8 cellular contexts compared by ENCODE assay signal in genomic region chr18:32091724-32092421, GRCh38. TPM values are rescaled to one million over a fixed set of nuclear protein-coding genes. Genes with fewer than 3 reads are reported as not detected.
DNase-seq lines count a peak whose midpoint lies in the region; ATAC-seq, FAIRE-seq and TF ChIP-seq lines count a peak whose summit lies in the region.

Gene RNF138 (plus strand): TSS chr18:32091874. CDS start chr18:32092777, 903 bp downstream.

- H4K20me1 ChIP-seq in keratinocyte (ENCODE audit: control insufficient read depth, extremely low read depth, insufficient read depth, low read length), result peaks cover 2% of the 10 kb centered on the region

- peaks cover 44% of the 10 kb centered on the region for H3K79me2 ChIP-seq in keratinocyte (ENCODE audit: control insufficient read depth, insufficient read depth, low read length)

- H3K27me3 ChIP-seq in keratinocyte (ENCODE audit: control insufficient read depth, extremely low read depth, insufficient read depth, low read length), result no peaks in the 10 kb centered on the region

- H3K36me3 ChIP-seq in keratinocyte (ENCODE audit: control insufficient read depth in 2 of 2, extremely low read depth in 1 of 2, insufficient read depth in 2 of 2, low read length in 2 of 2), result peaks cover 0 to 5% of the 10 kb centered on the region in 2 experiments

- peak within 1 kb of the TSS; percentile 89 for H3K27ac ChIP-seq in keratinocyte (ENCODE audit: control insufficient read depth, insufficient read depth, low read length)

- no peaks in the 10 kb centered on the region for H3K9me3 ChIP-seq in keratinocyte (ENCODE audit: control insufficient read depth, low read depth, low read length)

- H2AFZ ChIP-seq in keratinocyte (ENCODE audit: control insufficient read depth, low read length), result peak within 1 kb of the TSS; percentile 93

- FAIRE-seq in keratinocyte (lab: Jason Lieb, UNC), result no peak

- H3K4me2 ChIP-seq in keratinocyte (ENCODE audit: control insufficient read depth, extremely low read depth, insufficient read depth, low read depth, low read length), result peak within 1 kb of the TSS; percentile 92

- DNase-seq in AG08396 (ENCODE audit: low spot score) (peak; percentile 87), NCI-H345 treated with DMSO at 0.1 percent for 48 hours (lab: John Stamatoyannopoulos, UW; ENCODE audit: unreplicated experiment) (peak; percentile 66), keratinocyte (ENCODE audit: low read depth, low spot score) (peak; percentile 9)
- peak; percentile 64 for DNase-seq in activated CD4-positive, CD25-positive, alpha-beta regulatory T cell treated with anti-CD3 and anti-CD28 coated beads, Interleukin-2, amount 50 U/mL, for 16 hours (ENCODE audit: low read depth, low spot score)
- peak; percentile 90 for DNase-seq in central memory CD4-positive, alpha-beta T cell
- DNase-seq in stimulated activated CD4-positive, alpha-beta T cell treated with anti-CD3 and anti-CD28 coated beads, Interleukin-15, amount 100 ng/mL, for 1 hour (ENCODE audit: low read depth in 1 of 2, low spot score in 1 of 2), result peak; percentile 67 to 75

- no peaks in the 10 kb centered on the region for H3K9me1 ChIP-seq in keratinocyte (ENCODE audit: control insufficient read depth, extremely low read depth, insufficient read depth, low read length)

- H3K4me1 ChIP-seq in keratinocyte (ENCODE audit: control insufficient read depth, extremely low read depth, insufficient read depth, low read length), result peaks cover 18% of the 10 kb centered on the region

- ATAC-seq in GM19025 (IDR thresholded peaks at IDR 0.05; ENCODE audit: low read depth, unreplicated experiment), result peak; percentile 45
- peak; percentile 53 for ATAC-seq in HG03280 (IDR thresholded peaks at IDR 0.05; ENCODE audit: unreplicated experiment)

- peak within 1 kb of the TSS; percentile 62 to 99 (median 92) for H3K4me3 ChIP-seq in keratinocyte (ENCODE audit: control insufficient read depth in 2 of 3, extremely low read depth in 1 of 3, insufficient read depth in 2 of 3, low read depth in 1 of 3, low read length in 3 of 3)

- dilution Hi-C loops in keratinocyte (cut with MboI; ENCODE audit: extremely low pct_ligation_motif_present, low sequenced_read_pairs), result no loop called here

- TF ChIP-seq CTCF in keratinocyte (optimal IDR thresholded peaks at IDR 0.05 in 1 of 3, IDR thresholded peaks at IDR 0.05 in 1 of 3, conservative IDR thresholded peaks at IDR 0.05 in 1 of 3; ENCODE audit: extremely low read depth in 1 of 3, insufficient read depth in 2 of 3, low read length in 3 of 3), result no peak

- peak within 1 kb of the TSS; percentile 93 for H3K9ac ChIP-seq in keratinocyte (ENCODE audit: control insufficient read depth, extremely low read depth, insufficient read depth, low read length)

RNA-seq across cellular contexts. Expression of gene RNF138, which starts in this region (rescaled TPM):
- 8.6 to 18.0 TPM (median 18.0 TPM) in 3 replicates for polyA plus RNA-seq in keratinocyte
- polyA plus RNA-seq in keratinocyte (2011; ENCODE audit: low read depth), result 14.0 TPM
- polyA plus RNA-seq in keratinocyte (2011; cell fraction: cytosol; rRNA removed), result 10.4 and 12.3 TPM in 2 replicates
- polyA plus RNA-seq in keratinocyte (2011; cell fraction: nucleus; rRNA removed), result 9.6 and 10.7 TPM in 2 replicates
- polyA plus RNA-seq in keratinocyte (2012; ENCODE audit: low replicate concordance), result 10.6 and 17.0 TPM in 2 replicates
- 14.3 to 23.3 TPM (median 21.4 TPM) in 3 replicates for polyA minus RNA-seq in keratinocyte
- polyA minus RNA-seq in keratinocyte (2011; cell fraction: cytosol; rRNA and poly(A)+ RNA removed), result 32.8 TPM
- 11.1 and 14.6 TPM in 2 replicates for polyA minus RNA-seq in keratinocyte (2011; cell fraction: nucleus; rRNA and poly(A)+ RNA removed)

Comparison
In these comparisons a context has a peak if more than half of its experiments do, and no peak if none do; other contexts are left out.
1. Peak in every context shown above with its lines: DNase-seq, ATAC-seq, H3K4me3 ChIP-seq and H3K27ac ChIP-seq.
2. DNase-seq: peak in every context shown above with its lines; median percentile 90 in central memory CD4-positive, alpha-beta T cell; 87 in AG08396; 71 in stimulated activated CD4-positive, alpha-beta T cell treated with anti-CD3 and anti-CD28 coated beads, Interleukin-15, amount 100 ng/mL, for 1 hour; 66 in NCI-H345 treated with DMSO at 0.1 percent for 48 hours; 64 in activated CD4-positive, CD25-positive, alpha-beta regulatory T cell treated with anti-CD3 and anti-CD28 coated beads, Interleukin-2, amount 50 U/mL, for 16 hours; 9 in keratinocyte.